8 cellular contexts compared by ENCODE assay signal in the genomic region with DNA sequence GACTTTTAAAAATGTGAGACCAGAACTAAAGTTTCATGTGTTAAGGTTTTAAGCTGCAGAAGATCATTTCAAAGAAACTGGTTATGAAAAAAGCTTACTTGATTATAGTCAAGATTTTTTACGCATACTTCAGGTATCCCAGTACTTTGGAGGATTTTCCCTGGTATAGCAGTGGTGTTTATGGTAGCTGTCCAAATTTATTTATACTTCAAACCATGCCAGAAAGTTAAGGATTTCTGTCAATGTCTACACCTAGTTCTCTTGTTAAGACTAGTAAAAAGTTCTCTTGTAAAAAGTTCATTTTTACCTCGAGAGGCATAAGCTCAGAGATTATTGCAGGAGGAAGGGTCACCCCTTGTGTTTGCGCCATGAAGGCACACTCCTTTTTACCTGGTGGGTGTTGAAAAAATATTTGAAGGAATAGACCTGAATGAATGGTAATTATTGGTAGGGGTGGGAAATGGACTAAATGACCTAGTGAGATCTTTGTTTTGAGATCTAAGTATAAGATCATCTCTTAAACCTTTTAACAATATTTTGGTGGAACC. TPM values are rescaled to one million over a fixed set of nuclear protein-coding genes. Genes with fewer than 3 reads are reported as not detected.
DNase-seq lines count a peak whose midpoint lies in the region; ATAC-seq and TF ChIP-seq lines count a peak whose summit lies in the region.

No MANE protein-coding gene starts in this region.

- H3K4me3 Mint-ChIP-seq in activated T-cell treated with anti-CD3 and anti-CD28 coated beads, Interleukin-2, amount 50 U/mL, for 72 hours, result peak overlapping the region; percentile 91 to 92
- peak overlapping the region; percentile 89 for H3K4me3 Mint-ChIP-seq in activated naive CD8-positive, alpha-beta T cell treated with anti-CD3 and anti-CD28 coated beads for 36 hours

- H3K36me3 ChIP-seq in tibial artery, result no peaks in the 10 kb centered on the region

- intact Hi-C loops in tibial artery (cut with DNase I; ENCODE audit: low total_unique reads), result loop anchor here (5.0 to 10.0 kb wide), 2 partner anchors 85 to 193 kb away; no protein-coding TSS in a partner anchor

- no peaks in the 10 kb centered on the region for H3K9me3 ChIP-seq in tibial artery

- H3K27me3 ChIP-seq in tibial artery, result no peaks in the 10 kb centered on the region

- H3K27ac Mint-ChIP-seq in activated T-cell treated with anti-CD3 and anti-CD28 coated beads, Interleukin-2, amount 50 U/mL, for 72 hours, result peak overlapping the region; percentile 94
- H3K27ac Mint-ChIP-seq in activated naive CD8-positive, alpha-beta T cell treated with anti-CD3 and anti-CD28 coated beads for 36 hours, result peak overlapping the region; percentile 97

- peaks cover 2 to 5% of the 10 kb centered on the region in 2 donors for H3K36me3 Mint-ChIP-seq in activated T-cell treated with anti-CD3 and anti-CD28 coated beads, Interleukin-2, amount 50 U/mL, for 72 hours (ENCODE audit: insufficient read depth in 2 of 2)
- H3K36me3 Mint-ChIP-seq in activated naive CD8-positive, alpha-beta T cell treated with anti-CD3 and anti-CD28 coated beads for 36 hours, result peaks cover 22% of the 10 kb centered on the region

- peak overlapping the region; percentile 46 to 100 for H3K27ac ChIP-seq in tibial artery

- H3K9me3 Mint-ChIP-seq in activated T-cell treated with anti-CD3 and anti-CD28 coated beads, Interleukin-2, amount 50 U/mL, for 72 hours, result no peaks in the 10 kb centered on the region
- H3K9me3 Mint-ChIP-seq in activated naive CD8-positive, alpha-beta T cell treated with anti-CD3 and anti-CD28 coated beads for 36 hours, result peaks cover 1% of the 10 kb centered on the region

- H3K4me1 Mint-ChIP-seq in activated T-cell treated with anti-CD3 and anti-CD28 coated beads, Interleukin-2, amount 50 U/mL, for 72 hours (ENCODE audit: low read depth), result peaks cover 70% of the 10 kb centered on the region
- peaks cover 59% of the 10 kb centered on the region for H3K4me1 Mint-ChIP-seq in activated naive CD8-positive, alpha-beta T cell treated with anti-CD3 and anti-CD28 coated beads for 36 hours

- DNase-seq in activated T-cell treated with anti-CD3 and anti-CD28 coated beads, Interleukin-2, amount 50 U/mL, for 72 hours, result no peak
- DNase-seq in activated T-cell treated with anti-CD3 and anti-CD28 coated beads, Interleukin-2, amount 50 U/mL, for 48 hours, result no peak
- DNase-seq in activated naive CD8-positive, alpha-beta T cell treated with anti-CD3 and anti-CD28 coated beads for 36 hours, result no peak
- DNase-seq in left kidney (ENCODE audit: low read depth, low spot score) (peak; percentile 9), tibial artery (no peak), GM03348 (ENCODE audit: low spot score) (no peak)
- DNase-seq in stimulated activated naive CD4-positive, alpha-beta T cell treated with Interleukin-2 at 50 U/mL for 16 hours (lab: John Stamatoyannopoulos, UW), result no peak

- no peak for TF ChIP-seq CTCF in tibial artery (IDR thresholded peaks at IDR 0.05)

- no peaks in the 10 kb centered on the region for H3K27me3 Mint-ChIP-seq in activated T-cell treated with anti-CD3 and anti-CD28 coated beads, Interleukin-2, amount 50 U/mL, for 72 hours (ENCODE audit: low read depth)
- H3K27me3 Mint-ChIP-seq in activated naive CD8-positive, alpha-beta T cell treated with anti-CD3 and anti-CD28 coated beads for 36 hours, result no peaks in the 10 kb centered on the region

- no peak for ATAC-seq in activated T-cell treated with anti-CD3 and anti-CD28 coated beads, Interleukin-2, amount 50 U/mL, for 72 hours (replicated peaks in 1 of 2)
- no peak for ATAC-seq in HG03175 (IDR thresholded peaks at IDR 0.05; ENCODE audit: unreplicated experiment)

- peaks cover 0 to 64% (median 27%) of the 10 kb centered on the region in 4 donors for H3K4me1 ChIP-seq in tibial artery

- H3K4me3 ChIP-seq in tibial artery, result peak overlapping the region; percentile 96

RNA-seq across cellular contexts. Expression of gene DYRK1A, which starts 2.8 kb away (rescaled TPM):
- 10 to 100 TPM; 82.9 to 85.0 TPM for total RNA-seq in activated T-cell treated with anti-CD3 and anti-CD28 coated beads, Interleukin-2, amount 50 U/mL, for 72 hours
- total RNA-seq in activated naive CD8-positive, alpha-beta T cell treated with anti-CD3 and anti-CD28 coated beads for 36 hours, result 10 to 100 TPM; 63.1 to 64.3 TPM
